In the genomic region with DNA sequence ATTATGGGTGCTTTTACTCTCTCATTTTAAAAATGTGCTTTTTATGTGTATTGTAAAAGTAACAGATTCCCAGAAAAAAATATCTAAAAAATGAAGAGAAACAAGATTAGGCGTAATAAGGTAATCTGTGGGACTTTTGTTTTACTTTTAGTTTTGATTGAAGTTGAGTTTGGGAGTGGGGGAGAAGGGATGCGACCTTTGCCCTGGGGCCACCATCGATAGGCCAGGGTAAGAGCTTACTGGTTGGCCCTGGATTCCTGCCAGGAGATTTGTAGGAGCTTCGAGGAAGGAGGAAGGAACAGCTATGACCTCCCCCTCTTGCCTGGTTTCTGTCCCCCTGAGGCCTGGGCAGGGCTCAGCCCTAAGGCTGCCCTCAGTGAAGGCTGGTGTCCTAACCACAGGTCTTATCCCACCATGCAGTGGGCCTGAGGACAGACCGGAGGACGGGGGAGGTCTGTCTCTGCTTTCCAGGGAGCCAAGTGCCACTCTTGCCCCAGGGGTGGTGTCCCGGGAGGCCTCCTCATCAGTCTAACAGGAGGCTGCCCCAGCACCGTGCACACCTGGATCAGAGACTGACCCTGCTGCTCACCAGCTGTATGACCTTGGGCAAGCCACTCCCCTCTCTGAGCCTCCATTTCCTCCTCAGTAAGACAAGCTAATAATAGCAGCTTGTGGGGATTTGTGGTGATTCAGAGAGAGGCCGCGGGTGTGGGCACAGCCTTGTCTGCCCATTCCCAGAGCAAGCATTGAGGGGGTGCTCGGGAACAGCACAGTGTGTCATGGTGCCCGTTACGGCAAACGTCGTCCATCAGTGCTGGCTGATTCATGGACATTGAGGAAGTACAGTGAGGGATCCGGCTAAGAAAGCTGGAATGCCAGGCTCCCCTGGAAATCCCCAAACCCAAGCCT, we compare ENCODE assay signal across 1 cellular context.
A peak's percentile ranks its signal among the peaks of the same experiment; 100 is the strongest.
TF ChIP-seq lines count a peak whose summit lies in the region.

No MANE protein-coding gene starts in this region.

TF ChIP-seq in HepG2, 621 proteins besides CTCF, POLR2A, EP300 and RAD21 (continued from another document):
- TF ChIP-seq ZNF484 (CRISPR knock-in tag; IDR thresholded peaks at IDR 0.05; ENCODE audit: borderline replicate concordance, low read depth) (no peak), HMG20A (CRISPR knock-in tag; IDR thresholded peaks at IDR 0.05; ENCODE audit: borderline replicate concordance) (no peak; the same call in 1 of the 2 replicates), ZBTB10 (CRISPR knock-in tag; IDR thresholded peaks at IDR 0.05; ENCODE audit: borderline replicate concordance) (peak; percentile 84; the same call in 1 of the 2 replicates), SCMH1 (CRISPR knock-in tag; IDR thresholded peaks at IDR 0.05; ENCODE audit: borderline replicate concordance) (no peak), ZNF687 (CRISPR knock-in tag; IDR thresholded peaks at IDR 0.05) (peak; percentile 93), PHF20 (CRISPR knock-in tag; IDR thresholded peaks at IDR 0.05) (0 out of 2 replicates have a peak, but pooled peaks have one; percentile 12), KDM4B (CRISPR knock-in tag; IDR thresholded peaks at IDR 0.05) (no peak), TRAFD1 (CRISPR knock-in tag; IDR thresholded peaks at IDR 0.05; ENCODE audit: borderline replicate concordance) (peak; percentile 56; the same call in 1 of the 2 replicates), ATF7-NPFF (CRISPR knock-in tag; IDR thresholded peaks at IDR 0.05; ENCODE audit: low read depth) (no peak), ZBTB1 (CRISPR knock-in tag; IDR thresholded peaks at IDR 0.05; ENCODE audit: borderline replicate concordance) (0 out of 2 replicates have a peak, but pooled peaks have one; percentile 15), ZUFSP (CRISPR knock-in tag; IDR thresholded peaks at IDR 0.05; ENCODE audit: borderline replicate concordance) (no peak)
TF ChIP-seq in HepG2: peak in this region for 220.
